Comparison of ENCODE assay signal across 11 cellular contexts in genomic region chr3:169846458-169847193, GRCh38. TPM values are rescaled to one million over a fixed set of nuclear protein-coding genes. Genes with fewer than 3 reads are reported as not detected.
DNase-seq lines count a peak whose midpoint lies in the region; ATAC-seq and TF ChIP-seq lines count a peak whose summit lies in the region.
"Had no signal": no experiment of that assay in that cellular context is flagged by ENCODE, and none has a peak within 500 bp of the region (broad histone marks: within the 10 kb centered on the region; RNA-seq: fewer than 3 reads in every experiment).

No MANE protein-coding gene starts in this region.

- TF ChIP-seq CTCF in AG10803 (conservative IDR thresholded peaks at IDR 0.05; ENCODE audit: low read length) (no peak), brain microvascular endothelial cell (IDR thresholded peaks at IDR 0.05; ENCODE audit: low read depth, low read length, missing control alignments) (no peak), right atrium auricular region (IDR thresholded peaks at IDR 0.05) (no peak)

- ATAC-seq in GM19463 (IDR thresholded peaks at IDR 0.05; ENCODE audit: unreplicated experiment) (peak; percentile 96), HG03175 (IDR thresholded peaks at IDR 0.05; ENCODE audit: unreplicated experiment) (peak; percentile 99)

- H3K27me3 ChIP-seq in brain microvascular endothelial cell (replicated peaks) (no peaks in the 10 kb centered on the region), right atrium auricular region (no peaks in the 10 kb centered on the region)
- H3K27me3 ChIP-seq in CD4-positive, alpha-beta memory T cell (ENCODE audit: insufficient read depth, low read length) = no peaks in the 10 kb centered on the region

- H3K27ac ChIP-seq in brain microvascular endothelial cell = no peak overlapping the region
- no peak overlapping the region for H3K27ac ChIP-seq in right atrium auricular region
- no peak overlapping the region for H3K27ac ChIP-seq in CD4-positive, alpha-beta memory T cell (ENCODE audit: low read depth, low read length)
- H3K27ac ChIP-seq: parathyroid adenoma had no signal

- H3K9me3 Mint-ChIP-seq in CD4-positive, alpha-beta memory T cell = no peaks in the 10 kb centered on the region
- H3K9me3 Mint-ChIP-seq: central memory CD8-positive, alpha-beta T cell had no signal

- intact Hi-C loops in CD4-positive, alpha-beta memory T cell (cut with micrococcal nuclease) = no loop called here

- peak; percentile 58 for DNase-seq in AG10803 (ENCODE audit: low read depth)
- DNase-seq in brain microvascular endothelial cell = peak; percentile 83
- DNase-seq in DMS 273 treated with DMSO at 0.1 percent for 48 hours (lab: John Stamatoyannopoulos, UW) = no peak
- DNase-seq in right atrium auricular region (ENCODE audit: low spot score) = no peak
- no peak for DNase-seq in NCI-H146 (lab: John Stamatoyannopoulos, UW)
- DNase-seq in CD4-positive, alpha-beta memory T cell = no peak
- DNase-seq: OCI-M1 had no signal

- no peaks in the 10 kb centered on the region for H3K36me3 ChIP-seq in brain microvascular endothelial cell (replicated peaks)
- no peaks in the 10 kb centered on the region for H3K36me3 ChIP-seq in right atrium auricular region
- no peaks in the 10 kb centered on the region for H3K36me3 ChIP-seq in CD4-positive, alpha-beta memory T cell (ENCODE audit: insufficient read depth, low read length)

- H3K4me1 ChIP-seq in right atrium auricular region = no peaks in the 10 kb centered on the region
- H3K4me1 ChIP-seq in CD4-positive, alpha-beta memory T cell (ENCODE audit: insufficient read depth, low read length) = no peaks in the 10 kb centered on the region
- H3K4me1 ChIP-seq: parathyroid adenoma had no signal

- CTCF ChIA-PET in CD4-positive, alpha-beta memory T cell (lab: Charles Lee; ENCODE audit: partially characterized antibody) = no interaction called here

- H3K9me3 ChIP-seq in right atrium auricular region = no peaks in the 10 kb centered on the region
- no peaks in the 10 kb centered on the region for H3K9me3 ChIP-seq in CD4-positive, alpha-beta memory T cell (ENCODE audit: control insufficient read depth in 1 of 2, low read length in 2 of 2)

- no peaks in the 10 kb centered on the region for H3K36me3 Mint-ChIP-seq in CD4-positive, alpha-beta memory T cell

- H3K4me3 ChIP-seq in AG10803 (ENCODE audit: low read length) (no peak overlapping the region), brain microvascular endothelial cell (ENCODE audit: low read depth, low read length) (no peak overlapping the region), right atrium auricular region (no peak overlapping the region)
- H3K4me3 ChIP-seq in CD4-positive, alpha-beta memory T cell (ENCODE audit: low read length in 2 of 2) = no peak overlapping the region

- no peak overlapping the region for H3K4me3 Mint-ChIP-seq in CD4-positive, alpha-beta memory T cell
- H3K4me3 Mint-ChIP-seq: central memory CD8-positive, alpha-beta T cell had no signal

- in situ Hi-C loops in brain microvascular endothelial cell (cut with HindIII; ENCODE audit: low pct_ligation_motif_present, low sequenced_read_pairs) = no loop called here

- no peak overlapping the region for H3K27ac Mint-ChIP-seq in CD4-positive, alpha-beta memory T cell

- peaks cover 1 to 9% of the 10 kb centered on the region in 2 donors for H3K27me3 Mint-ChIP-seq in CD4-positive, alpha-beta memory T cell

- POLR2A ChIA-PET in CD4-positive, alpha-beta memory T cell (lab: Charles Lee; ENCODE audit: partially characterized antibody) = no interaction called here

- no peaks in the 10 kb centered on the region for H3K4me1 Mint-ChIP-seq in CD4-positive, alpha-beta memory T cell
- H3K4me1 Mint-ChIP-seq: central memory CD8-positive, alpha-beta T cell had no signal

RNA-seq across cellular contexts. Expression of gene LRRC31, which starts 23.1 kb away (rescaled TPM):
- total RNA-seq in right atrium auricular region = not detected
- not detected for total RNA-seq in CD4-positive, alpha-beta memory T cell
- not detected for polyA plus RNA-seq in CD4-positive, alpha-beta memory T cell

RNA-seq across cellular contexts. Expression of gene LRRC34, which starts 33.9 kb away (rescaled TPM):
- total RNA-seq in right atrium auricular region = 1 to 10 TPM; 2.9 to 3.3 TPM
- under 1 TPM; 0.33 to 0.47 TPM for total RNA-seq in CD4-positive, alpha-beta memory T cell
- polyA plus RNA-seq in CD4-positive, alpha-beta memory T cell = under 1 TPM; 0.38 to 0.98 TPM

RNA-seq across cellular contexts. Expression of gene LRRIQ4, which starts 34.0 kb away (rescaled TPM):
- under 1 TPM in 1 of 2 donors, not detected in 1; 0.43 TPM for total RNA-seq in right atrium auricular region
- total RNA-seq in CD4-positive, alpha-beta memory T cell = not detected
- not detected for polyA plus RNA-seq in CD4-positive, alpha-beta memory T cell

Comparison
In these comparisons a context has a peak if more than half of its experiments do, and no peak if none do; other contexts are left out.
1. DNase-seq: peak in AG10803 (single experiment) and brain microvascular endothelial cell (single experiment); none in DMS 273 treated with DMSO at 0.1 percent for 48 hours (single experiment), right atrium auricular region (single experiment), NCI-H146 (single experiment) and CD4-positive, alpha-beta memory T cell (0 of 5).